Comparison of ENCODE assay signal across 11 cellular contexts in genomic region chr5:171975262-171975876, GRCh38. TPM values are rescaled to one million over a fixed set of nuclear protein-coding genes. Genes with fewer than 3 reads are reported as not detected.
DNase-seq lines count a peak whose midpoint lies in the region; ATAC-seq and TF ChIP-seq lines count a peak whose summit lies in the region.
"Had no signal": no experiment of that assay in that cellular context is flagged by ENCODE, and none has a peak within 500 bp of the region (broad histone marks: within the 10 kb centered on the region; RNA-seq: fewer than 3 reads in every experiment).

No MANE protein-coding gene starts in this region.

- TF ChIP-seq CTCF in Panc1 (IDR thresholded peaks at IDR 0.05) (no peak), endothelial cell (IDR thresholded peaks at IDR 0.05; ENCODE audit: unreplicated experiment) (no peak), omental fat pad (IDR thresholded peaks at IDR 0.05) (no peak)

- CTCF ChIA-PET in Panc1 (lab: Charles Lee): no interaction called here

- in situ Hi-C loops in Panc1 (cut with HindIII; ENCODE audit: low pct_unique_long_range_greater_than_20kb, low sequenced_read_pairs): no loop called here

- peaks cover 32% of the 10 kb centered on the region for H3K4me1 ChIP-seq in Panc1 (ENCODE audit: control insufficient read depth, insufficient read depth, low read length)

- intact Hi-C loops in Panc1 (cut with micrococcal nuclease; ENCODE audit: unreplicated experiment) (no loop called here), cardiac septum (cut with DNase I) (no loop called here)

- H3K27ac ChIP-seq in Panc1 (ENCODE audit: low read length): peak overlapping the region; percentile 74

- POLR2A ChIA-PET in Panc1 (lab: Charles Lee): no interaction called here

- no TSS peak for BruUV-seq in Panc1 (replicated peaks; lab: Mats Ljungman, UMichigan)

- H3K4me3 ChIP-seq in Panc1 (ENCODE audit: low read depth in 2 of 2, low read length in 2 of 2): no peak overlapping the region
- H3K4me3 ChIP-seq: lung, skin epidermis had no signal

- H3K4me3 Mint-ChIP-seq in endothelial cell (ENCODE audit: unreplicated experiment): no peak overlapping the region

- no peaks in the 10 kb centered on the region for H3K36me3 ChIP-seq in Panc1 (ENCODE audit: control insufficient read depth, insufficient read depth, low read length)

- H3K27me3 ChIP-seq in Panc1 (ENCODE audit: control insufficient read depth, insufficient read depth, low read length): no peaks in the 10 kb centered on the region

- no peaks in the 10 kb centered on the region for H3K27me3 Mint-ChIP-seq in endothelial cell (ENCODE audit: unreplicated experiment)

- H3K9me3 ChIP-seq in Panc1 (ENCODE audit: control insufficient read depth, insufficient read depth, low read depth, low read length): peaks cover 7% of the 10 kb centered on the region; the same call in 1 of the 2 replicates

- DNase-seq in ELF-1 (ENCODE audit: low read depth, low spot score): peak; percentile 72
- no peak for DNase-seq in Panc1 (ENCODE audit: low read depth, low spot score)
- no peak for DNase-seq in endothelial cell (ENCODE audit: low spot score)
- DNase-seq in omental fat pad (ENCODE audit: low spot score): no peak
- DNase-seq in DMS153 (lab: John Stamatoyannopoulos, UW): no peak
- no peak for DNase-seq in DMS 273 treated with DMSO at 0.1 percent for 48 hours (lab: John Stamatoyannopoulos, UW)
- DNase-seq in cardiac septum (ENCODE audit: low spot score): no peak
- DNase-seq: NCI-H2081 treated with DMSO at 0.1 percent for 48 hours had no signal

- ATAC-seq in Panc1: peak; percentile 75
- peak; percentile 88 for ATAC-seq in omental fat pad (ENCODE audit: low FRiP score)
- no peak for ATAC-seq in GM21529 (IDR thresholded peaks at IDR 0.05; ENCODE audit: unreplicated experiment)

- peaks cover 11% of the 10 kb centered on the region for H3K4me1 Mint-ChIP-seq in endothelial cell (ENCODE audit: unreplicated experiment)

- H3K9me3 Mint-ChIP-seq in endothelial cell (ENCODE audit: unreplicated experiment): no peaks in the 10 kb centered on the region

- H3K36me3 Mint-ChIP-seq in endothelial cell (ENCODE audit: low read depth, unreplicated experiment): peaks cover 16% of the 10 kb centered on the region

- peak overlapping the region; percentile 30 for H3K27ac Mint-ChIP-seq in endothelial cell (ENCODE audit: unreplicated experiment)

RNA-seq across cellular contexts. Expression of gene FBXW11, which starts 31.1 kb away (rescaled TPM):
- total RNA-seq in Panc1 (2021; ENCODE audit: unreplicated experiment) (111 TPM), endothelial cell (ENCODE audit: unreplicated experiment) (62.0 TPM), omental fat pad (10 to 100 TPM; 44.6 to 60.9 (median 55.7) TPM), cardiac septum (94.4 TPM)
- 49.1 TPM for polyA plus RNA-seq in Panc1 (2012; ENCODE audit: insufficient read length)
